ENCODE assay signal across 15 cellular contexts in genomic region chr11:8333431-8334401, GRCh38.
DNase-seq lines count a peak whose midpoint lies in the region; ATAC-seq and TF ChIP-seq lines count a peak whose summit lies in the region.
"Had no signal": no experiment of that assay in that cellular context is flagged by ENCODE, and none has a peak within 500 bp of the region (broad histone marks: within the 10 kb centered on the region; RNA-seq: fewer than 3 reads in every experiment).

No MANE protein-coding gene starts in this region.

- peak overlapping the region in 5 of 7 donors; percentile 49 to 85 (median 68) for H3K27ac Mint-ChIP-seq in CD14-positive monocyte
- H3K27ac Mint-ChIP-seq: activated naive CD4-positive, alpha-beta T cell treated with anti-CD3 and anti-CD28 coated beads for 36 hours; memory B cell had no signal

- no peaks in the 10 kb centered on the region for H3K36me3 Mint-ChIP-seq in CD14-positive monocyte
- H3K36me3 Mint-ChIP-seq: memory B cell had no signal

- peak; percentile 86 for DNase-seq in CD14-positive monocyte (ENCODE audit: low spot score)
- peak; percentile 70 for DNase-seq in HT1080 (ENCODE audit: low read depth)
- peak; percentile 84 for DNase-seq in RWPE1 (ENCODE audit: low spot score)
- peak; percentile 48 for DNase-seq in glomerular visceral epithelial cell (ENCODE audit: extremely low spot score)
- DNase-seq in globus pallidus (ENCODE audit: low spot score): no peak
- DNase-seq in HUDEP-2 (lab: John Stamatoyannopoulos, UW; ENCODE audit: unreplicated experiment in 76 of 76): no peak
- DNase-seq in GDM1 (lab: John Stamatoyannopoulos, UW): no peak
- DNase-seq: activated CD4-positive, alpha-beta T cell treated with anti-CD3 and anti-CD28 coated beads, Interleukin-2, amount 50 U/mL, for 1 hour; activated naive CD4-positive, alpha-beta T cell treated with anti-CD3 and anti-CD28 coated beads for 36 hours; dermis blood vessel endothelial cell; glutamatergic neuron; NCI-H2081 had no signal

- ATAC-seq in GM18505 (IDR thresholded peaks at IDR 0.05; ENCODE audit: unreplicated experiment): no peak

- peaks cover 40% of the 10 kb centered on the region for H3K4me1 Mint-ChIP-seq in CD14-positive monocyte

- intact Hi-C loops in CD14-positive monocyte (cut with micrococcal nuclease): loop anchor here in 1 of 2 donors (10.0 kb wide), 1 partner anchor 351 kb away; the partner anchor contains the start of genes RPL27A and TRIM66

- TF ChIP-seq POLR2A in GM18505 (IDR thresholded peaks at IDR 0.05; ENCODE audit: borderline replicate concordance, extremely low read depth, insufficient read depth, insufficient read length): no peak

- peak overlapping the region in 1 of 2 donors; percentile 15 for H3K4me3 Mint-ChIP-seq in CD14-positive monocyte
- H3K4me3 Mint-ChIP-seq: activated naive CD4-positive, alpha-beta T cell treated with anti-CD3 and anti-CD28 coated beads for 36 hours; memory B cell had no signal

- TF ChIP-seq CTCF in CD14-positive monocyte (IDR thresholded peaks at IDR 0.05): no peak
- TF ChIP-seq CTCF in RWPE1 (conservative IDR thresholded peaks at IDR 0.05; ENCODE audit: low read depth): no peak

- H3K27ac ChIP-seq in RWPE1: no peak overlapping the region
- H3K27ac ChIP-seq: suprapubic skin had no signal

- H3K27me3 Mint-ChIP-seq in CD14-positive monocyte (ENCODE audit: low read depth in 3 of 3): peaks cover 0 to 6% (median 3%) of the 10 kb centered on the region in 3 donors

- H3K9me3 Mint-ChIP-seq in CD14-positive monocyte: peaks cover 0 to 3% (median 0%) of the 10 kb centered on the region in 7 donors
- H3K9me3 Mint-ChIP-seq: activated naive CD4-positive, alpha-beta T cell treated with anti-CD3 and anti-CD28 coated beads for 36 hours; memory B cell had no signal

- CTCF ChIA-PET in RWPE1 (lab: Yijun Ruan, JAX): interaction anchor here (0.6 kb wide), 8 partner anchors 12 to 626 kb away, joined by 3 to 5 read pairs (median 3); no protein-coding TSS in a partner anchor

- POLR2A ChIA-PET in RWPE1 (lab: Yijun Ruan, JAX; ENCODE audit: low non-redundant PET): no interaction called here

Comparison
In these comparisons a context has a peak if more than half of its experiments do, and no peak if none do; other contexts are left out.
1. DNase-seq: peak in CD14-positive monocyte (single experiment), HT1080 (single experiment), RWPE1 (single experiment) and glomerular visceral epithelial cell (single experiment); none in globus pallidus (single experiment), HUDEP-2 (0 of 76) and GDM1 (single experiment).